Comparison of ENCODE assay signal across 8 cellular contexts in the genomic region with DNA sequence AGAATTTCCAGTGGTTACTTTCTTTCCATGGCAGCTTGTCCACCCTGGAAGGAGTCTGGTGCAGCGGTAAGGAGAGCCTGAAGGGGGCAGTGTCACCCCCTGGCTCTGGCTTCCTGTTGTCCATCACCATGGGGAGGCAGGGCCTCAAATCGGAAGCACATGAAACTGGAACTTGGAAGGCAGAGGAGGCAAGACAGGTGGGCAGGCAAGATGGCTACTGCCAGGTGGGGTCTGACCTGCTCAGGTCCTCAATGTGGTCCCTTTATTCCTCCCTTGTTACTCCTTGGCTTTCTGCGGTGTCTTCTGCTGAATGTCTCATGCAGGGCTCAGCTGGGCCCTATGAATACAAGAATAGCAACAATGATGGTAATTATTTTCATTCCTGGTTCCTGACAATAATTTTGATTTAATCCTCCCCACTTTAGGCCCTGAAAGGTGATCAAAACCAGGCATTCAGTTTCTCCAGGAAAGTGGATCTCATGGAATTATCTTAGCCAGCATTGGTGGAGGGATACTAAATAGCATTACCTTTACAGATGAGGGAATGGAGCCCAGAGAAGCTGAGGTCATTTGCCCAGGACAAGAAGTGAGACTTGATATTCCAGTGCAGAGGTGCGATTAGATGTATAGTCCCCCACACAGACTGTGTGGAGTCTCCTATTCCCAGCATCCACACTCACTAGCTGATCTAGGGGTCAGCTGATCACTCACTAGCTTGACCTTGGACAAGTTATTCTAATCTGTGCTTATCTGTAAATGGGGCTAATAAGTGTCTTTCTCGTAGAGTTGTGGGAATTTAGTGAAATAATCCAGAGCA. TPM values are rescaled to one million over a fixed set of nuclear protein-coding genes. Genes with fewer than 3 reads are reported as not detected.
DNase-seq lines count a peak whose midpoint lies in the region; ATAC-seq and TF ChIP-seq lines count a peak whose summit lies in the region.

No MANE protein-coding gene starts in this region.

- intact Hi-C loops in activated naive CD4-positive, alpha-beta T cell treated with anti-CD3 and anti-CD28 coated beads for 36 hours (cut with micrococcal nuclease), result no loop called here
- intact Hi-C loops in uterus (cut with DNase I; ENCODE audit: low total_unique reads), result no loop called here

- no peaks in the 10 kb centered on the region for H3K36me3 ChIP-seq in uterus

- DNase-seq in activated naive CD4-positive, alpha-beta T cell treated with anti-CD3 and anti-CD28 coated beads for 36 hours, result peak; percentile 53
- DNase-seq in activated naive CD4-positive, alpha-beta T cell (lab: John Stamatoyannopoulos, UW), result no peak
- DNase-seq in LNCaP clone FGC (ENCODE audit: low read depth) (no peak), lung microvascular endothelial cell (ENCODE audit: low read depth in 2 of 2) (peak; percentile 30 to 54), uterus (no peak)
- peak; percentile 34 for DNase-seq in activated CD8-positive, alpha-beta T cell treated with anti-CD3 and anti-CD28 coated beads, Interleukin-2, amount 10 ng/mL, durations not matched to agents 7 days and 5 days

- ATAC-seq in activated CD8-positive, alpha-beta T cell treated with anti-CD3 and anti-CD28 coated beads, Interleukin-2, amount 10 ng/mL, durations not matched to agents 7 days and 5 days, result peak; percentile 58
- no peak for ATAC-seq in GM18519 (IDR thresholded peaks at IDR 0.05; ENCODE audit: low FRiP score, unreplicated experiment)
- no peak for ATAC-seq in HG02763 (IDR thresholded peaks at IDR 0.05; ENCODE audit: unreplicated experiment)

- H3K4me1 Mint-ChIP-seq in activated naive CD4-positive, alpha-beta T cell treated with anti-CD3 and anti-CD28 coated beads for 36 hours (ENCODE audit: low read depth), result peaks cover 1% of the 10 kb centered on the region
- H3K4me1 Mint-ChIP-seq in activated CD8-positive, alpha-beta T cell treated with anti-CD3 and anti-CD28 coated beads, Interleukin-2, amount 10 ng/mL, durations not matched to agents 7 days and 5 days (ENCODE audit: low read depth), result no peaks in the 10 kb centered on the region

- no peaks in the 10 kb centered on the region for H3K9me3 ChIP-seq in uterus

- peak; percentile 44; the same call in 1 of the 2 replicates for TF ChIP-seq CTCF in LNCaP clone FGC (IDR thresholded peaks at IDR 0.05; ENCODE audit: control insufficient read depth, extremely low read depth, insufficient read depth)
- TF ChIP-seq CTCF in uterus (IDR thresholded peaks at IDR 0.05), result peak in 1 of 4 experiments; percentile 25

- no peaks in the 10 kb centered on the region for H3K4me1 ChIP-seq in uterus

- no peaks in the 10 kb centered on the region for H3K9me3 Mint-ChIP-seq in activated naive CD4-positive, alpha-beta T cell treated with anti-CD3 and anti-CD28 coated beads for 36 hours
- no peaks in the 10 kb centered on the region for H3K9me3 Mint-ChIP-seq in activated CD8-positive, alpha-beta T cell treated with anti-CD3 and anti-CD28 coated beads, Interleukin-2, amount 10 ng/mL, durations not matched to agents 7 days and 5 days (ENCODE audit: insufficient read depth)

- CTCF ChIA-PET in activated naive CD4-positive, alpha-beta T cell treated with anti-CD3 and anti-CD28 coated beads for 36 hours (lab: Charles Lee), result interaction anchor here (0.7 to 3.7 kb wide), 5 partner anchors 13 to 106 kb away, joined by 3 to 25 read pairs (median 5); no protein-coding TSS in a partner anchor
- CTCF ChIA-PET in activated CD8-positive, alpha-beta T cell treated with anti-CD3 and anti-CD28 coated beads, Interleukin-2, amount 10 ng/mL, durations not matched to agents 7 days and 5 days (lab: Charles Lee), result interaction anchor here (1.0 to 3.2 kb wide), 6 partner anchors 12 to 188 kb away, joined by 3 to 17 read pairs (median 4); partner anchors contain the start of gene PEDS1

- no peaks in the 10 kb centered on the region for H3K27me3 ChIP-seq in uterus

- no peaks in the 10 kb centered on the region for H3K36me3 Mint-ChIP-seq in activated naive CD4-positive, alpha-beta T cell treated with anti-CD3 and anti-CD28 coated beads for 36 hours (ENCODE audit: low read depth)
- H3K36me3 Mint-ChIP-seq in activated CD8-positive, alpha-beta T cell treated with anti-CD3 and anti-CD28 coated beads, Interleukin-2, amount 10 ng/mL, durations not matched to agents 7 days and 5 days (ENCODE audit: low read depth), result peaks cover 1% of the 10 kb centered on the region

- no peaks in the 10 kb centered on the region for H3K27me3 Mint-ChIP-seq in activated naive CD4-positive, alpha-beta T cell treated with anti-CD3 and anti-CD28 coated beads for 36 hours (ENCODE audit: low read depth)
- H3K27me3 Mint-ChIP-seq in activated CD8-positive, alpha-beta T cell treated with anti-CD3 and anti-CD28 coated beads, Interleukin-2, amount 10 ng/mL, durations not matched to agents 7 days and 5 days (ENCODE audit: low read depth), result no peaks in the 10 kb centered on the region

- no peak overlapping the region for H3K27ac Mint-ChIP-seq in activated naive CD4-positive, alpha-beta T cell treated with anti-CD3 and anti-CD28 coated beads for 36 hours
- no peak overlapping the region for H3K27ac Mint-ChIP-seq in activated CD8-positive, alpha-beta T cell treated with anti-CD3 and anti-CD28 coated beads, Interleukin-2, amount 10 ng/mL, durations not matched to agents 7 days and 5 days

- TF ChIP-seq POLR2A in uterus (IDR thresholded peaks at IDR 0.05), result no peak

- H3K27ac ChIP-seq in uterus, result no peak overlapping the region

- H3K4me3 ChIP-seq in LNCaP clone FGC (ENCODE audit: low read depth, low read length) (no peak overlapping the region), uterus (no peak overlapping the region)

- no peak overlapping the region for H3K4me3 Mint-ChIP-seq in activated naive CD4-positive, alpha-beta T cell treated with anti-CD3 and anti-CD28 coated beads for 36 hours
- no peak overlapping the region for H3K4me3 Mint-ChIP-seq in activated CD8-positive, alpha-beta T cell treated with anti-CD3 and anti-CD28 coated beads, Interleukin-2, amount 10 ng/mL, durations not matched to agents 7 days and 5 days

- POLR2A ChIA-PET in activated CD8-positive, alpha-beta T cell treated with anti-CD3 and anti-CD28 coated beads, Interleukin-2, amount 10 ng/mL, durations not matched to agents 7 days and 5 days (lab: Charles Lee), result no interaction called here

RNA-seq across cellular contexts. Expression of gene SNAI1, which starts 17.6 kb away (rescaled TPM):
- under 1 TPM in 1 of 2 experiments, not detected in 1; 0.31 TPM for total RNA-seq in activated naive CD4-positive, alpha-beta T cell treated with anti-CD3 and anti-CD28 coated beads for 36 hours
- total RNA-seq in activated CD8-positive, alpha-beta T cell treated with anti-CD3 and anti-CD28 coated beads, Interleukin-2, amount 10 ng/mL, durations not matched to agents 7 days and 5 days, result under 1 TPM; 0.37 to 0.47 TPM
- 1.1 and 1.8 TPM in 2 replicates for total RNA-seq in lung microvascular endothelial cell
- 10 to 100 TPM in 1 of 4 donors, 1 to 10 TPM in 3; 1.0 to 15.4 (median 4.5) TPM for total RNA-seq in uterus

RNA-seq across cellular contexts. Expression of gene RNF114, which starts 29.0 kb away (rescaled TPM):
- total RNA-seq in activated naive CD4-positive, alpha-beta T cell treated with anti-CD3 and anti-CD28 coated beads for 36 hours, result 10 to 100 TPM; 72.3 to 76.5 TPM
- 10 to 100 TPM; 50.1 to 54.8 TPM for total RNA-seq in activated CD8-positive, alpha-beta T cell treated with anti-CD3 and anti-CD28 coated beads, Interleukin-2, amount 10 ng/mL, durations not matched to agents 7 days and 5 days
- total RNA-seq in lung microvascular endothelial cell, result 25.9 and 37.3 TPM in 2 replicates
- total RNA-seq in uterus, result 100 to 1,000 TPM in 2 of 4 donors, 10 to 100 TPM in 2; 37.6 to 118 (median 88.0) TPM

RNA-seq across cellular contexts. Expression of gene SPATA2, which starts 49.8 kb away (rescaled TPM):
- total RNA-seq in activated naive CD4-positive, alpha-beta T cell treated with anti-CD3 and anti-CD28 coated beads for 36 hours, result 1 to 10 TPM; 6.6 to 7.3 TPM
- total RNA-seq in activated CD8-positive, alpha-beta T cell treated with anti-CD3 and anti-CD28 coated beads, Interleukin-2, amount 10 ng/mL, durations not matched to agents 7 days and 5 days, result 1 to 10 TPM; 7.6 to 7.7 TPM
- 0.65 and 0.99 TPM in 2 replicates for total RNA-seq in lung microvascular endothelial cell
- 1 to 10 TPM; 2.4 to 9.2 (median 3.5) TPM for total RNA-seq in uterus

Comparison
In these comparisons a context has a peak if more than half of its experiments do, and no peak if none do; other contexts are left out.
1. DNase-seq: peak in activated naive CD4-positive, alpha-beta T cell treated with anti-CD3 and anti-CD28 coated beads for 36 hours (single experiment), activated CD8-positive, alpha-beta T cell treated with anti-CD3 and anti-CD28 coated beads, Interleukin-2, amount 10 ng/mL, durations not matched to agents 7 days and 5 days (single experiment) and lung microvascular endothelial cell (2 of 2); none in activated naive CD4-positive, alpha-beta T cell (0 of 4), LNCaP clone FGC (single experiment) and uterus (0 of 2).